ENCODE assay signal across 10 cellular contexts in the genomic region with DNA sequence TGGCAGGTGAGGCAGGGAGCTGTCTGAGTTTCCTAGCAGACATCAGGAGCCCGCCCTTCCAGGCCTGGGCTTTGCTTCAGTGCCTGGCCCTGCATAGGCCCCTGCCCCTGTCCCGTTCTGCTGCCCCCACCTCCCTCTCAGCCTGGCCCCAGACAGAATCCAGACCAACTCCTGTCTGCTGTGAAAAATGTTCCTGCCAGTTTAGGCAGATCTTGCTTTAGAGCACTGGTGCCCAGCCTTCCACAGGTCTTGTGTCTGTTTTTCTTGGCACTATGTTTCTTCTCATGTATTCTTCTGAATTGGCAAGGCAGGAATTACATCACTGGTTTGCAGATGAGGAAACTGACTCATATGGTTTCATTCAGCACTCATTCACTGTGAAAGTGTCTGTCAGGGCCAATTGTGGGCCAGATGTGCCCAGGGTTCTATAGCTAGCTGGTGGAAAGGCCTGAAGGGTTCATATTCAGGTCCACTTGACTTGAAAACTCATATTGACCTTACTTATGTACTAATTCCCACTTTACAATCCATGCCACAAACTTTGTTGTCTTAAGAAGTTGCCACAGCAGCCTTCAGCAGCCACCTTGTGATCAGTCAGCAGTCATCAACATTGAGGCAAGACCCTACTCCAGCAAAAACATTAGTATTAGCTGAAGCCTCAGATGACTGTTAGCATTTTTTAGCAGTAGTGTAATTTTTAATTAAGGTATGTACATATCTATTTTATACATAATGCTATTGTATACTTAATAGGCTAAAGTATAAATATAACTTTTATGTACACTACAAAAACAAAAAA. TPM values are rescaled to one million over a fixed set of nuclear protein-coding genes. Genes with fewer than 3 reads are reported as not detected.
DNase-seq lines count a peak whose midpoint lies in the region; ATAC-seq and TF ChIP-seq lines count a peak whose summit lies in the region.
"Had no signal": no experiment of that assay in that cellular context is flagged by ENCODE, and none has a peak within 500 bp of the region (broad histone marks: within the 10 kb centered on the region; RNA-seq: fewer than 3 reads in every experiment).

No MANE protein-coding gene starts in this region.

- peaks cover 0 to 21% (median 0%) of the 10 kb centered on the region in 12 donors for H3K4me1 ChIP-seq in heart left ventricle

- intact Hi-C loops in heart left ventricle (cut with DNase I) (no loop called here), Right ventricle myocardium inferior (cut with DNase I) (no loop called here)

- no peaks in the 10 kb centered on the region for H3K27me3 ChIP-seq in heart left ventricle

- H3K27ac ChIP-seq in heart left ventricle, result peak overlapping the region in 3 of 12 donors; percentile 19 to 26 (median 25)

- H3K27me3 Mint-ChIP-seq in activated CD4-positive, alpha-beta memory T cell treated with anti-CD3 and anti-CD28 coated beads, Interleukin-2, amount 10 ng/mL, durations not matched to agents 7 days and 5 days, result peaks cover 10% of the 10 kb centered on the region
- H3K27me3 Mint-ChIP-seq in stimulated activated naive CD8-positive, alpha-beta T cell treated with anti-CD3 and anti-CD28 coated beads, Interleukin-15, amount 100 ng/mL, for 72 hours, result peaks cover 43% of the 10 kb centered on the region

- peak overlapping the region; percentile 23 for H3K27ac Mint-ChIP-seq in activated CD4-positive, alpha-beta memory T cell treated with anti-CD3 and anti-CD28 coated beads, Interleukin-2, amount 10 ng/mL, durations not matched to agents 7 days and 5 days
- peak overlapping the region; percentile 2 to 74 for H3K27ac Mint-ChIP-seq in stimulated activated naive CD8-positive, alpha-beta T cell treated with anti-CD3 and anti-CD28 coated beads, Interleukin-15, amount 100 ng/mL, for 72 hours

- peaks cover 30% of the 10 kb centered on the region for H3K4me1 Mint-ChIP-seq in activated CD4-positive, alpha-beta memory T cell treated with anti-CD3 and anti-CD28 coated beads, Interleukin-2, amount 10 ng/mL, durations not matched to agents 7 days and 5 days
- H3K4me1 Mint-ChIP-seq in stimulated activated naive CD8-positive, alpha-beta T cell treated with anti-CD3 and anti-CD28 coated beads, Interleukin-15, amount 100 ng/mL, for 72 hours, result peaks cover 36% of the 10 kb centered on the region

- POLR2A ChIA-PET in activated CD4-positive, alpha-beta memory T cell treated with anti-CD3 and anti-CD28 coated beads, Interleukin-2, amount 10 ng/mL, durations not matched to agents 7 days and 5 days (lab: Charles Lee), result interaction anchor here (1.0 to 1.4 kb wide), 2 partner anchors 12 to 15 kb away, joined by 3 to 6 read pairs; no protein-coding TSS in a partner anchor

- no peak for TF ChIP-seq CTCF in heart left ventricle (IDR thresholded peaks at IDR 0.05)

- no peak overlapping the region for H3K4me3 ChIP-seq in heart left ventricle

- DNase-seq in heart left ventricle (no peak), Right ventricle myocardium inferior (ENCODE audit: missing footprints) (no peak), fibroblast of peridontal ligament (ENCODE audit: extremely low read depth) (peak; percentile 90), KG1 (lab: John Stamatoyannopoulos, UW) (no peak), NK-92 (lab: John Stamatoyannopoulos, UW; ENCODE audit: unreplicated experiment) (no peak)
- no peak for DNase-seq in activated CD4-positive, alpha-beta memory T cell treated with anti-CD3 and anti-CD28 coated beads, Interleukin-2, amount 10 ng/mL, durations not matched to agents 7 days and 5 days
- DNase-seq in stimulated activated naive CD8-positive, alpha-beta T cell treated with anti-CD3 and anti-CD28 coated beads, Interleukin-15, amount 100 ng/mL, for 72 hours, result peak; percentile 13 to 45

- 66 to 86% (median 69%) methylated on average over 2 of the region's 2 CpGs for WGBS in heart left ventricle, 4 donors

- H3K36me3 ChIP-seq in heart left ventricle, result no peaks in the 10 kb centered on the region

- CTCF ChIA-PET in activated CD4-positive, alpha-beta memory T cell treated with anti-CD3 and anti-CD28 coated beads, Interleukin-2, amount 10 ng/mL, durations not matched to agents 7 days and 5 days (lab: Charles Lee), result interaction anchor here (1.4 kb wide), 1 partner anchor 11 kb away, joined by 3 read pairs; no protein-coding TSS in a partner anchor

- ATAC-seq in heart left ventricle, result peak in 3 of 4 donors; percentile 49 to 76 (median 72)
- ATAC-seq in Right ventricle myocardium inferior, result no peak
- ATAC-seq in stimulated activated naive CD8-positive, alpha-beta T cell treated with anti-CD3 and anti-CD28 coated beads, Interleukin-15, amount 100 ng/mL, for 72 hours, result peak; percentile 92
- ATAC-seq in GM21786 (IDR thresholded peaks at IDR 0.05; ENCODE audit: unreplicated experiment), result no peak
- ATAC-seq: HepG2 had no signal

- no peak for TF ChIP-seq POLR2A in heart left ventricle (IDR thresholded peaks at IDR 0.05)

- H3K9me3 ChIP-seq in heart left ventricle, result no peaks in the 10 kb centered on the region

- H3K4me3 Mint-ChIP-seq in activated CD4-positive, alpha-beta memory T cell treated with anti-CD3 and anti-CD28 coated beads, Interleukin-2, amount 10 ng/mL, durations not matched to agents 7 days and 5 days, result no peak overlapping the region
- H3K4me3 Mint-ChIP-seq in stimulated activated naive CD8-positive, alpha-beta T cell treated with anti-CD3 and anti-CD28 coated beads, Interleukin-15, amount 100 ng/mL, for 72 hours, result peak overlapping the region in 1 of 2 donors; percentile 5

- H3K9me3 Mint-ChIP-seq in activated CD4-positive, alpha-beta memory T cell treated with anti-CD3 and anti-CD28 coated beads, Interleukin-2, amount 10 ng/mL, durations not matched to agents 7 days and 5 days, result no peaks in the 10 kb centered on the region
- H3K9me3 Mint-ChIP-seq in stimulated activated naive CD8-positive, alpha-beta T cell treated with anti-CD3 and anti-CD28 coated beads, Interleukin-15, amount 100 ng/mL, for 72 hours, result no peaks in the 10 kb centered on the region
- H3K9me3 Mint-ChIP-seq: activated T-helper 2 cell treated with anti-CD3 and anti-CD28 coated beads, Interferon-gamma antibody, Interleukin-2, Interleukin-4, amounts not matched to agents 10 μg/mL and 5 μg/mL and 100 μg/mL, durations not matched to agents 14 hours and 24 hours and 36 hours had no signal

- H3K36me3 Mint-ChIP-seq in activated CD4-positive, alpha-beta memory T cell treated with anti-CD3 and anti-CD28 coated beads, Interleukin-2, amount 10 ng/mL, durations not matched to agents 7 days and 5 days (ENCODE audit: low read depth), result no peaks in the 10 kb centered on the region

RNA-seq across cellular contexts. Expression of gene HLA-F, which starts 40.5 kb away (rescaled TPM):
- 100 to 1,000 TPM in 1 of 9 donors, 10 to 100 TPM in 8; 23.1 to 228 (median 34.7) TPM for total RNA-seq in heart left ventricle
- 10 to 100 TPM; 44.2 to 44.6 TPM for polyA plus RNA-seq in heart left ventricle
- 32.6 TPM for total RNA-seq in Right ventricle myocardium inferior
- total RNA-seq in activated CD4-positive, alpha-beta memory T cell treated with anti-CD3 and anti-CD28 coated beads, Interleukin-2, amount 10 ng/mL, durations not matched to agents 7 days and 5 days, result 100 to 1,000 TPM; 318 to 346 TPM

Comparison
In these comparisons a context has a peak if more than half of its experiments do, and no peak if none do; other contexts are left out.
1. ATAC-seq: peak in heart left ventricle (3 of 4) and stimulated activated naive CD8-positive, alpha-beta T cell treated with anti-CD3 and anti-CD28 coated beads, Interleukin-15, amount 100 ng/mL, for 72 hours (single experiment); none in Right ventricle myocardium inferior (single experiment) and GM21786 (single experiment).
2. DNase-seq: peak in fibroblast of peridontal ligament (single experiment) and stimulated activated naive CD8-positive, alpha-beta T cell treated with anti-CD3 and anti-CD28 coated beads, Interleukin-15, amount 100 ng/mL, for 72 hours (2 of 2); none in heart left ventricle (0 of 5), Right ventricle myocardium inferior (single experiment), activated CD4-positive, alpha-beta memory T cell treated with anti-CD3 and anti-CD28 coated beads, Interleukin-2, amount 10 ng/mL, durations not matched to agents 7 days and 5 days (single experiment), KG1 (single experiment) and NK-92 (single experiment).